In genomic region chr6:108684809-108685329, GRCh38 we compare ENCODE assay signal across 1 cellular context.
TF ChIP-seq lines count a peak whose summit lies in the region.

No MANE protein-coding gene starts in this region.

TF ChIP-seq in K562, 482 proteins besides CTCF, POLR2A, EP300 and RAD21 (continued from another document):
- no peak for TF ChIP-seq ZBTB40 (IDR thresholded peaks at IDR 0.05)
- no peak for TF ChIP-seq ZBTB40 (CRISPR knock-in tag; IDR thresholded peaks at IDR 0.05)
- no peak for TF ChIP-seq BDP1 (IDR thresholded peaks at IDR 0.05; ENCODE audit: insufficient read depth, insufficient read length)
- no peak for TF ChIP-seq TCF7L2 (IDR thresholded peaks at IDR 0.05; ENCODE audit: low read depth, low read length)
- TF ChIP-seq MTF1 (CRISPR knock-in tag; IDR thresholded peaks at IDR 0.05; ENCODE audit: borderline replicate concordance): no peak
- no peak for TF ChIP-seq YBX1 (IDR thresholded peaks at IDR 0.05)
